ENCODE assay signal across 2 cellular contexts in the genomic region with DNA sequence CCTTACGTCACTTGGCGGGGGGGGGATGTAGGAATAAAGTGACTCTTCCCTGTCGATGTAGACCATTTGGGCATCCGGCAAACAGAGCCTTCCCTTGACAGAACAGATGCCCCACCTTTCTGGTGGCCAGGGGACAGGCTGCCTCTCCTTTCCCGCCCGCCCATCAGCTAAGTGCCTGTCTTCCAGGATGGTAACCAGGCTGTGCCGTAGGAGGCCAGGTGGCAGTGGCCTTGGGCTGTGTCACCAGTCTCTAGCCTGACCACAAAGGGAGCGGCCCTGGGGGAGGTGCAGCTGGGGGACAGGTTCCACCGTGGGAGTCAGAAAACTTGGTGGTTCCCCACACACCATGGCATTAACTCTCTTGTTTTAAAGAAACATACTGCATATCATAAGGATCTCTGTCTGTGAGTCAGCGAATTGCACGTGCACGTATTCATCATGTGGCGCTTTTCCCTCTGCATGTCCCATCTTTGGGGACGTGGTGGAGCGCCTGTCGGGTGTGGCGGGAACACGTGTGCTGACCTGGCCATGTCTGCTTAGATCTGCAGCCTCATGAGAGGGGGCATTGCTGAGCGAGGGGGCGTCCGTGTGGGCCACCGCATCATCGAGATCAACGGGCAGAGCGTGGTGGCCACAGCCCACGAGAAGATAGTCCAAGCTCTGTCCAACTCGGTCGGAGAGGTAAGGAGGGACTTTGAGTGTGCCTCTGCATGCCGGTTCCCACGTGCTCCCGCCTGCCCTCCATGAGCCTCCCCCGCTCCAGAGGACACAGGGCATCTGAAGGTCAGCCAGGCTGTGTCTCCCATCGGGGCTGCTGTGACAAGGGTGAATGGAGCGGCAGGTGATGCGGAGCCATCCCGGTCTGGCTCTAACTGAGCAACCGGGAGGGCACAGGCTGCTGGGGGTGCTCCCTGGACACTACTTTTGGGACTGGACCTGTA.
TF ChIP-seq lines count a peak whose summit lies in the region.

No MANE protein-coding gene starts in this region.

TF ChIP-seq in HepG2, 621 proteins besides CTCF, POLR2A, EP300 and RAD21 (continued from another document):
- TF ChIP-seq, protein P1, sequence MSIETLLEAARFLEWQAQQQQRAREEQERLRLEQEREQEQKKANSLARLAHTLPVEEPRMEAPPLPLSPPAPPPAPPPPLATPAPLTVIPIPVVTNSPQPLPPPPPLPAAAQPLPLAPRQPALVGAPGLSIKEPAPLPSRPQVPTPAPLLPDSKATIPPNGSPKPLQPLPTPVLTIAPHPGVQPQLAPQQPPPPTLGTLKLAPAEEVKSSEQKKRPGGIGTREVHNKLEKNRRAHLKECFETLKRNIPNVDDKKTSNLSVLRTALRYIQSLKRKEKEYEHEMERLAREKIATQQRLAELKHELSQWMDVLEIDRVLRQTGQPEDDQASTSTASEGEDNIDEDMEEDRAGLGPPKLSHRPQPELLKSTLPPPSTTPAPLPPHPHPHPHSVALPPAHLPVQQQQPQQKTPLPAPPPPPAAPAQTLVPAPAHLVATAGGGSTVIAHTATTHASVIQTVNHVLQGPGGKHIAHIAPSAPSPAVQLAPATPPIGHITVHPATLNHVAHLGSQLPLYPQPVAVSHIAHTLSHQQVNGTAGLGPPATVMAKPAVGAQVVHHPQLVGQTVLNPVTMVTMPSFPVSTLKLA (IDR thresholded peaks at IDR 0.05), result 0 out of 2 replicates have a peak, but pooled peaks have one; percentile 14

TF ChIP-seq in K562, 482 proteins besides CTCF, POLR2A, EP300 and RAD21 (continued from another document):
- TF ChIP-seq POLR2G (IDR thresholded peaks at IDR 0.05; ENCODE audit: low read depth, low read length) (0 out of 2 replicates have a peak, but pooled peaks have one; percentile 28), NFE2 (IDR thresholded peaks at IDR 0.05; ENCODE audit: low read depth) (peak; percentile 79), BMI1 (IDR thresholded peaks at IDR 0.05; ENCODE audit: low read length) (no peak), MAFK (IDR thresholded peaks at IDR 0.05; ENCODE audit: low read length) (0 out of 2 replicates have a peak, but pooled peaks have one; percentile 23), C11orf30 (IDR thresholded peaks at IDR 0.05; ENCODE audit: low read depth) (peak; percentile 37; the same call in 1 of the 2 replicates), ZNF75A (CRISPR knock-in tag; IDR thresholded peaks at IDR 0.05) (no peak), MAX (CRISPR knock-in tag; IDR thresholded peaks at IDR 0.05) (peak; percentile 55), CREM (IDR thresholded peaks at IDR 0.05; ENCODE audit: low read depth) (0 out of 2 replicates have a peak, but pooled peaks have one; percentile 5), ATF7 (IDR thresholded peaks at IDR 0.05) (no peak), ZBTB33 (CRISPR knock-in tag; IDR thresholded peaks at IDR 0.05) (peak; percentile 88), ATF3 (IDR thresholded peaks at IDR 0.05) (0 out of 2 replicates have a peak, but pooled peaks have one; percentile 18), ATF3 (CRISPR knock-in tag; conservative IDR thresholded peaks at IDR 0.05) (no peak)
- TF ChIP-seq, protein P2, sequence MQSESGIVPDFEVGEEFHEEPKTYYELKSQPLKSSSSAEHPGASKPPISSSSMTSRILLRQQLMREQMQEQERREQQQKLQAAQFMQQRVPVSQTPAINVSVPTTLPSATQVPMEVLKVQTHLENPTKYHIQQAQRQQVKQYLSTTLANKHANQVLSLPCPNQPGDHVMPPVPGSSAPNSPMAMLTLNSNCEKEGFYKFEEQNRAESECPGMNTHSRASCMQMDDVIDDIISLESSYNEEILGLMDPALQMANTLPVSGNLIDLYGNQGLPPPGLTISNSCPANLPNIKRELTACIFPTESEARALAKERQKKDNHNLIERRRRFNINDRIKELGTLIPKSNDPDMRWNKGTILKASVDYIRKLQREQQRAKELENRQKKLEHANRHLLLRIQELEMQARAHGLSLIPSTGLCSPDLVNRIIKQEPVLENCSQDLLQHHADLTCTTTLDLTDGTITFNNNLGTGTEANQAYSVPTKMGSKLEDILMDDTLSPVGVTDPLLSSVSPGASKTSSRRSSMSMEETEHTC (IDR thresholded peaks at IDR 0.05), result 0 out of 2 replicates have a peak, but pooled peaks have one; percentile 26
- TF ChIP-seq, protein P3, sequence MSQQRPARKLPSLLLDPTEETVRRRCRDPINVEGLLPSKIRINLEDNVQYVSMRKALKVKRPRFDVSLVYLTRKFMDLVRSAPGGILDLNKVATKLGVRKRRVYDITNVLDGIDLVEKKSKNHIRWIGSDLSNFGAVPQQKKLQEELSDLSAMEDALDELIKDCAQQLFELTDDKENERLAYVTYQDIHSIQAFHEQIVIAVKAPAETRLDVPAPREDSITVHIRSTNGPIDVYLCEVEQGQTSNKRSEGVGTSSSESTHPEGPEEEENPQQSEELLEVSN (IDR thresholded peaks at IDR 0.05; ENCODE audit: borderline replicate concordance in 1 of 2, extremely low read depth in 1 of 2, insufficient read depth in 1 of 2, insufficient read length in 1 of 2, low read depth in 1 of 2, low read length in 1 of 2, poor library complexity in 1 of 2, severe bottlenecking in 1 of 2), result peak in 1 of 2 experiments; percentile 53
